16 cellular contexts compared by ENCODE assay signal in genomic region chr11:69001301-69002081, GRCh38. TPM values are rescaled to one million over a fixed set of nuclear protein-coding genes. Genes with fewer than 3 reads are reported as not detected.
DNase-seq lines count a peak whose midpoint lies in the region; ATAC-seq and TF ChIP-seq lines count a peak whose summit lies in the region.
"Had no signal": no experiment of that assay in that cellular context is flagged by ENCODE, and none has a peak within 500 bp of the region (broad histone marks: within the 10 kb centered on the region; RNA-seq: fewer than 3 reads in every experiment).

No MANE protein-coding gene starts in this region.

- peak; percentile 1 for TF ChIP-seq CTCF in CD14-positive monocyte (IDR thresholded peaks at IDR 0.05)

- peak; percentile 24 for DNase-seq in CD14-positive monocyte (ENCODE audit: low spot score)
- no peak for DNase-seq in caudate nucleus (lab: John Stamatoyannopoulos, UW)
- peak; percentile 49 for DNase-seq in left lobe of liver (ENCODE audit: low spot score)
- DNase-seq in NCI-H1092 (lab: John Stamatoyannopoulos, UW), result no peak
- no peak for DNase-seq in activated T-cell treated with anti-CD3 and anti-CD28 coated beads for 4 hours
- DNase-seq in KBM-7, result no peak
- DNase-seq: activated CD4-positive, alpha-beta T cell treated with anti-CD3 and anti-CD28 coated beads for 48 hours; activated gamma-delta T cell; DMS79 treated with DMSO at 0.1 percent for 48 hours; naive thymus-derived CD4-positive, alpha-beta T cell; T-helper 17 cell had no signal

- H3K9me3 ChIP-seq in skeletal muscle satellite cell (replicated peaks; ENCODE audit: low read length), result no peaks in the 10 kb centered on the region

- intact Hi-C loops in CD14-positive monocyte (cut with micrococcal nuclease), result loop anchor here in 1 of 2 donors (10.0 kb wide), 1 partner anchor 83 kb away; no protein-coding TSS in a partner anchor

- H3K4me1 ChIP-seq in skeletal muscle satellite cell (ENCODE audit: control insufficient read depth, insufficient read depth, low read length), result peaks cover 30% of the 10 kb centered on the region

- H3K36me3 Mint-ChIP-seq in CD14-positive monocyte, result no peaks in the 10 kb centered on the region
- H3K36me3 Mint-ChIP-seq: naive thymus-derived CD4-positive, alpha-beta T cell had no signal

- no peak overlapping the region for H3K4me3 Mint-ChIP-seq in CD14-positive monocyte
- H3K4me3 Mint-ChIP-seq: naive thymus-derived CD4-positive, alpha-beta T cell; T-helper 17 cell had no signal

- ATAC-seq in left lobe of liver, result peak; percentile 3
- no peak for ATAC-seq in GM21619 (IDR thresholded peaks at IDR 0.05; ENCODE audit: unreplicated experiment)
- ATAC-seq: GM12878; naive thymus-derived CD4-positive, alpha-beta T cell; T-helper 17 cell had no signal

- peaks cover 0 to 2% (median 0%) of the 10 kb centered on the region in 7 donors for H3K9me3 Mint-ChIP-seq in CD14-positive monocyte
- H3K9me3 Mint-ChIP-seq: naive thymus-derived CD4-positive, alpha-beta T cell had no signal

- H3K27ac Mint-ChIP-seq in CD14-positive monocyte, result peak overlapping the region in 1 of 7 donors; percentile 30
- H3K27ac Mint-ChIP-seq: T-helper 17 cell had no signal

- peak overlapping the region; percentile 68 for H3K27ac ChIP-seq in caudate nucleus (ENCODE audit: low read depth, low read length)

- peak overlapping the region; percentile 18 for H3K9ac ChIP-seq in skeletal muscle satellite cell (ENCODE audit: low read depth, low read length)

- H3K4me2 ChIP-seq in skeletal muscle satellite cell (ENCODE audit: low read length), result peak overlapping the region; percentile 5

- H3K4me1 Mint-ChIP-seq in CD14-positive monocyte, result peaks cover 4% of the 10 kb centered on the region
- H3K4me1 Mint-ChIP-seq: T-helper 17 cell had no signal

- no peaks in the 10 kb centered on the region for H3K36me3 ChIP-seq in skeletal muscle satellite cell (ENCODE audit: insufficient read depth, low read length)

- in situ Hi-C loops in KBM-7 (cut with MboI; ENCODE audit: low pct_unique_long_range_greater_than_20kb, low sequenced_read_pairs), result no loop called here

- no peak overlapping the region for H3K4me3 ChIP-seq in skeletal muscle satellite cell (ENCODE audit: low read length)
- H3K4me3 ChIP-seq: GM12878 had no signal

- H3K27me3 ChIP-seq in skeletal muscle satellite cell (ENCODE audit: control insufficient read depth, insufficient read depth, low read length), result no peaks in the 10 kb centered on the region

- peaks cover 13 to 34% (median 25%) of the 10 kb centered on the region in 3 donors for H3K27me3 Mint-ChIP-seq in CD14-positive monocyte (ENCODE audit: low read depth in 3 of 3)

RNA-seq across cellular contexts. Expression of gene MRGPRF, which starts 11.6 kb away (rescaled TPM):
- under 1 TPM in 1 of 2 donors, not detected in 1; 0.22 TPM for polyA plus RNA-seq in CD14-positive monocyte
- 3.4 TPM for total RNA-seq in left lobe of liver
- total RNA-seq in skeletal muscle satellite cell (2012; rRNA removed), result 9.6 and 26.9 TPM in 2 replicates
- total RNA-seq: GM12878; naive thymus-derived CD4-positive, alpha-beta T cell; OCI-LY7; T-helper 17 cell had no signal
- polyA plus RNA-seq: GM12878; naive thymus-derived CD4-positive, alpha-beta T cell had no signal

RNA-seq across cellular contexts. Expression of gene MRGPRD, which starts 20.7 kb away (rescaled TPM):
- not detected for polyA plus RNA-seq in CD14-positive monocyte
- not detected for total RNA-seq in left lobe of liver
- not detected in 2 replicates for total RNA-seq in skeletal muscle satellite cell (2012; rRNA removed)
- total RNA-seq: cerebellum; GM12878; naive thymus-derived CD4-positive, alpha-beta T cell; OCI-LY7; T-helper 17 cell had no signal
- polyA plus RNA-seq: GM12878 had no signal

RNA-seq across cellular contexts. Expression of gene TPCN2, which starts 47.2 kb away (rescaled TPM):
- 10 to 100 TPM; 29.3 to 31.5 TPM for polyA plus RNA-seq in CD14-positive monocyte
- total RNA-seq in left lobe of liver, result 35.0 TPM
- total RNA-seq in skeletal muscle satellite cell (2012; rRNA removed), result 8.7 and 9.1 TPM in 2 replicates

Comparison
In these comparisons a context has a peak if more than half of its experiments do, and no peak if none do; other contexts are left out.
1. DNase-seq: peak in CD14-positive monocyte (single experiment) and left lobe of liver (single experiment); none in caudate nucleus (0 of 61), NCI-H1092 (single experiment), activated T-cell treated with anti-CD3 and anti-CD28 coated beads for 4 hours (single experiment) and KBM-7 (single experiment).